In genomic region chr1:41013024-41013423, GRCh38 we compare ENCODE assay signal across 25 cellular contexts. TPM values are rescaled to one million over a fixed set of nuclear protein-coding genes. Genes with fewer than 3 reads are reported as not detected.
"Had no signal": no experiment of that assay in that cellular context is flagged by ENCODE, and none has a peak within 500 bp of the region (broad histone marks: within the 10 kb centered on the region; RNA-seq: fewer than 3 reads in every experiment).

No MANE protein-coding gene starts in this region.

- FAIRE-seq: frontal cortex, keratinocyte had no signal

- H3K27me3 Mint-ChIP-seq: naive B cell; natural killer cell treated with Interleukin-12 subunit alpha and Interleukin-12 subunit beta and Interleukin-15 and Interleukin-18, amount 100 ng/mL, for 72 hours; progenitor cell of endocrine pancreas; type B pancreatic cell had no signal

- H3K27ac Mint-ChIP-seq: mesothelial cell of epicardium; natural killer cell treated with Interleukin-12 subunit alpha and Interleukin-12 subunit beta and Interleukin-15 and Interleukin-18, amount 100 ng/mL, for 72 hours had no signal

- H3K4me3 ChIP-seq: colonic mucosa, mucosa of descending colon, sigmoid colon, stomach, testis, tibial artery had no signal

- H3K9ac ChIP-seq: parathyroid adenoma had no signal

- H3K4me3 Mint-ChIP-seq: mesothelial cell of epicardium; naive B cell; natural killer cell treated with Interleukin-12 subunit alpha and Interleukin-12 subunit beta and Interleukin-15 and Interleukin-18, amount 100 ng/mL, for 72 hours; neural crest cell; stimulated activated effector memory CD8-positive, alpha-beta T cell treated with anti-CD3 and anti-CD28 coated beads, Interleukin-12 subunit alpha, Interleukin-12 subunit beta, amount 100 ng/mL, for 72 hours; type B pancreatic cell had no signal

- ATAC-seq: left lobe of liver; natural killer cell treated with Interleukin-12 subunit alpha and Interleukin-12 subunit beta and Interleukin-15 and Interleukin-18, amount 100 ng/mL, for 72 hours; stimulated activated effector memory CD8-positive, alpha-beta T cell treated with anti-CD3 and anti-CD28 coated beads, Interleukin-12 subunit alpha, Interleukin-12 subunit beta, amount 100 ng/mL, for 72 hours had no signal

- H2AFZ ChIP-seq: parathyroid adenoma had no signal

- H3K9me3 Mint-ChIP-seq: mesothelial cell of epicardium; naive B cell; natural killer cell treated with Interleukin-12 subunit alpha and Interleukin-12 subunit beta and Interleukin-15 and Interleukin-18, amount 100 ng/mL, for 72 hours; neural crest cell; stimulated activated effector memory CD8-positive, alpha-beta T cell treated with anti-CD3 and anti-CD28 coated beads, Interleukin-12 subunit alpha, Interleukin-12 subunit beta, amount 100 ng/mL, for 72 hours; type B pancreatic cell had no signal

- H3K27me3 ChIP-seq: colonic mucosa, neutrophil, sigmoid colon, stomach, testis, tibial artery had no signal

- H3K9me3 ChIP-seq: colonic mucosa, mucosa of descending colon, neutrophil, sigmoid colon, stomach, testis, tibial artery had no signal

- DNase-seq: colonic mucosa; dermis blood vessel endothelial cell; effector memory CD4-positive, alpha-beta T cell; mesenchymal stem cell; mucosa of descending colon; naive B cell; sigmoid colon; stimulated activated CD4-positive, alpha-beta T cell treated with anti-CD3 and anti-CD28 coated beads, Interleukin-2, amount 100 ng/mL, for 24 hours; stimulated activated CD4-positive, alpha-beta T cell treated with anti-CD3 and anti-CD28 coated beads, Interleukin-4, amount 100 ng/mL, for 24 hours; stimulated activated naive CD4-positive, alpha-beta T cell treated with Interleukin-2 at 50 U/mL for 16 hours; stomach; substantia nigra; testis had no signal

- H3K4me1 Mint-ChIP-seq: mesothelial cell of epicardium had no signal

- H3K4me1 ChIP-seq: colonic mucosa, parathyroid adenoma, testis had no signal

- H3K27ac ChIP-seq: colonic mucosa, parathyroid adenoma, testis, tibial artery had no signal

- H3K79me2 ChIP-seq: parathyroid adenoma had no signal

RNA-seq across cellular contexts. Expression of gene SLFNL1, which starts 8.5 kb away (rescaled TPM):
- total RNA-seq: left lobe of liver had no signal
- polyA plus RNA-seq: keratinocyte had no signal
